2 cellular contexts compared by ENCODE assay signal in the genomic region with DNA sequence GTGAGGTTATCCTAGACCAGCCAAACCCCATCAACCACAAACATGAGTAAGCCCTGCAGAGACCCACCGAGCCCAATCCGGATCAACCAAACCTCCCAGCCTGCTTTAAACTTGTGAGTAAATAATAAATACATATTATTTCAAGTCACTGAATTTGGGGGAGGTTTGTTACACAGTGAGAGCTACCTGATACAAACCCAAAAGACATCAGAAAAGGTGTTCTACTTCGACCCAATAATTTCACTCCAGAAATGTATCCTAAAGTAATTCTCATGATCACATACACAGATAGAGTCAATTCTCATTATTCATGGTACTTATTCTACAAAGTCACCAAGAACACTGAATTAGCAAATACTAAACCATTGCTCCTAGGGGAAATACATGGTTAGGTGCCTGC.
TF ChIP-seq lines count a peak whose summit lies in the region.

No MANE protein-coding gene starts in this region.

TF ChIP-seq in HepG2, 621 proteins besides CTCF, POLR2A, EP300 and RAD21:
- no peak for TF ChIP-seq XRCC5 (optimal IDR thresholded peaks at IDR 0.05; ENCODE audit: low read length)
- no peak for TF ChIP-seq REXO4 (CRISPR knock-in tag; IDR thresholded peaks at IDR 0.05; ENCODE audit: borderline replicate concordance)
- TF ChIP-seq CBX1 (IDR thresholded peaks at IDR 0.05; ENCODE audit: low read depth): no peak
- TF ChIP-seq, protein P1, sequence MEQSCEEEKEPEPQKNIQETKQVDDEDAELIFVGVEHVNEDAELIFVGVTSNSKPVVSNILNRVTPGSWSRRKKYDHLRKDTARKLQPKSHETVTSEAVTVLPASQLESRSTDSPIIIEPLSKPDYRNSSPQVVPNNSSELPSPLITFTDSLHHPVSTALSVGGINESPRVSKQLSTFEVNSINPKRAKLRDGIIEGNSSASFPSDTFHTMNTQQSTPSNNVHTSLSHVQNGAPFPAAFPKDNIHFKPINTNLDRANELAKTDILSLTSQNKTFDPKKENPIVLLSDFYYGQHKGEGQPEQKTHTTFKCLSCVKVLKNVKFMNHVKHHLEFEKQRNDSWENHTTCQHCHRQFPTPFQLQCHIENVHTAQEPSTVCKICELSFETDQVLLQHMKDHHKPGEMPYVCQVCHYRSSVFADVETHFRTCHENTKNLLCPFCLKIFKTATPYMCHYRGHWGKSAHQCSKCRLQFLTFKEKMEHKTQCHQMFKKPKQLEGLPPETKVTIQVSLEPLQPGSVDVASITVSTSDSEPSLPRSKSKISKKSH (CRISPR knock-in tag; IDR thresholded peaks at IDR 0.05; ENCODE audit: borderline replicate concordance): no peak
- no peak for TF ChIP-seq ZFP36 (IDR thresholded peaks at IDR 0.05; ENCODE audit: borderline replicate concordance, low read depth, low read length, partially characterized antibody)
- no peak for TF ChIP-seq NKX3-1 (CRISPR knock-in tag; IDR thresholded peaks at IDR 0.05)
- peak; percentile 64; the same call in 1 of the 2 replicates for TF ChIP-seq RBAK (CRISPR knock-in tag; IDR thresholded peaks at IDR 0.05)

TF ChIP-seq in K562, 482 proteins besides CTCF, POLR2A, EP300 and RAD21:
- peak; percentile 22; the same call in 1 of the 2 replicates for TF ChIP-seq BCOR (IDR thresholded peaks at IDR 0.05)
- TF ChIP-seq BACH1 (tag; IDR thresholded peaks at IDR 0.05): no peak
- TF ChIP-seq CBX3 (IDR thresholded peaks at IDR 0.05; ENCODE audit: borderline replicate concordance in 1 of 2, low read length in 2 of 2): 0 out of 3 replicates have a peak, but pooled peaks of 1 of the 2 experiments have one; percentile 12
- peak; percentile 56 for TF ChIP-seq RBM25 (IDR thresholded peaks at IDR 0.05; ENCODE audit: low read depth, low read length, severe bottlenecking)
- TF ChIP-seq PHF20 (IDR thresholded peaks at IDR 0.05; ENCODE audit: partially characterized antibody): no peak
- TF ChIP-seq ZNF384 (IDR thresholded peaks at IDR 0.05; ENCODE audit: low read depth, low read length): no peak
- no peak for TF ChIP-seq PRPF4 (IDR thresholded peaks at IDR 0.05; ENCODE audit: insufficient read depth, low read depth, low read length, poor library complexity, severe bottlenecking)
- no peak for TF ChIP-seq SRSF3 (IDR thresholded peaks at IDR 0.05; ENCODE audit: insufficient read depth, low read length)
- TF ChIP-seq ARNT (IDR thresholded peaks at IDR 0.05): no peak
- TF ChIP-seq SNIP1 (IDR thresholded peaks at IDR 0.05; ENCODE audit: low read depth): no peak
- no peak for TF ChIP-seq STAT5A (IDR thresholded peaks at IDR 0.05; ENCODE audit: borderline replicate concordance, low read length)
- TF ChIP-seq SLC30A9 (CRISPR knock-in tag; IDR thresholded peaks at IDR 0.05): no peak
- no peak for TF ChIP-seq MECOM (CRISPR knock-in tag; IDR thresholded peaks at IDR 0.05)
